ENCODE assay signal across 9 cellular contexts in the genomic region with DNA sequence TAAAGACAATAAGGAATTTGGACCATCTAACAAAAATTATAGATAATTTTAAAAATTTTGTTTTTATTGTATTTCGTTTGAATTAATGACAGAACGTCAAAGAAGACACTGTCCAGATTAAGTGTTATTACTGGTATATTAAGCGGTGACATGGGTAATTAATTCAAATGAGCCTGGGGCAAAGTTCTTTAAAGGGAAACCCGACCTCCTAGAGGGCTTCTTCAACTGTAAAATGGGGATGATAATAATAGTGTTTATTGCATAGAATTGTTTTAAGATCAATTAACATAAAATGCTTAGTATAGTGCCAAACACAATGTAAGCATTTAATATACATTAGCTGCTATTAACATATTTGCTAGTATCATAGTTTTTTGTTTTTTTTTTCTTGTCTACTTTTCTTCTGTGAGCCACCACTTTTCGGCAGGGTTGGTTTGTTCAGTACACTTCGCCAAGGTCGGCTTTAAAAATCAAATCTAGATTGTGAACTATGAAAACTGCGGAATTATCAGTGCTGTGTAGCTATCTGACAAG. TPM values are rescaled to one million over a fixed set of nuclear protein-coding genes. Genes with fewer than 3 reads are reported as not detected.
DNase-seq lines count a peak whose midpoint lies in the region; ATAC-seq and TF ChIP-seq lines count a peak whose summit lies in the region.
"Had no signal": no experiment of that assay in that cellular context is flagged by ENCODE, and none has a peak within 500 bp of the region (broad histone marks: within the 10 kb centered on the region; RNA-seq: fewer than 3 reads in every experiment).

No MANE protein-coding gene starts in this region.

- TF ChIP-seq EP300 in transverse colon (IDR thresholded peaks at IDR 0.05; ENCODE audit: low read depth) = no peak

- peak in 1 of 5 experiments; percentile 6 for TF ChIP-seq CTCF in transverse colon (IDR thresholded peaks at IDR 0.05)

- TF ChIP-seq POLR2A in transverse colon (IDR thresholded peaks at IDR 0.05) = no peak

- intact Hi-C loops in left colon (cut with DNase I, micrococcal nuclease) (no loop called here), transverse colon (cut with DNase I; ENCODE audit: low total_unique reads) (loop anchor here (10.0 kb wide), 1 partner anchor 1255 kb away; no protein-coding TSS in a partner anchor)

- H3K36me3 Mint-ChIP-seq in activated naive CD4-positive, alpha-beta T cell treated with anti-CD3 and anti-CD28 coated beads, Interleukin-2, amount 50 U/mL, for 72 hours = peaks cover 12 to 33% of the 10 kb centered on the region in 2 donors

- H3K27ac Mint-ChIP-seq in activated naive CD4-positive, alpha-beta T cell treated with anti-CD3 and anti-CD28 coated beads, Interleukin-2, amount 50 U/mL, for 72 hours = peak overlapping the region; percentile 96 to 97

- DNase-seq in ELR (ENCODE audit: low read depth) = peak; percentile 38
- no peak for DNase-seq in activated naive CD4-positive, alpha-beta T cell treated with anti-CD3 and anti-CD28 coated beads, Interleukin-2, amount 50 U/mL, for 72 hours (ENCODE audit: low spot score in 2 of 2)
- DNase-seq in left colon = no peak
- DNase-seq in transverse colon = no peak
- DNase-seq in Ammon's horn (ENCODE audit: low spot score) = no peak
- DNase-seq in dermis blood vessel endothelial cell = no peak

- no peaks in the 10 kb centered on the region for H3K9me3 ChIP-seq in HUES64 (ENCODE audit: insufficient read depth, low read depth, low read length)
- H3K9me3 ChIP-seq in transverse colon = no peaks in the 10 kb centered on the region

- H3K27ac ChIP-seq in HUES64 (ENCODE audit: low read depth, low read length) = peak overlapping the region; percentile 94
- H3K27ac ChIP-seq in transverse colon = peak overlapping the region; percentile 93 to 95 (median 94)

- peak overlapping the region; percentile 96 for H3K4me3 ChIP-seq in HUES64 (ENCODE audit: low read length)
- peak overlapping the region; percentile 50 to 68 (median 63) for H3K4me3 ChIP-seq in transverse colon

- ATAC-seq in activated naive CD4-positive, alpha-beta T cell treated with anti-CD3 and anti-CD28 coated beads, Interleukin-2, amount 50 U/mL, for 72 hours = no peak
- ATAC-seq in left colon = peak; percentile 8
- ATAC-seq in HG02852 (IDR thresholded peaks at IDR 0.05; ENCODE audit: unreplicated experiment) = no peak

- 40% methylated on average over 8 of the region's 8 CpGs for WGBS in HUES64
- 24 to 27% methylated on average over 8 of the region's 8 CpGs for WGBS in transverse colon (ENCODE audit: low coverage in 1 of 2), 2 donors

- in situ Hi-C loops in transverse colon (cut with MboI; ENCODE audit: low pct_ligation_motif_present in 1 of 4, low pct_unique_long_range_greater_than_20kb in 1 of 4, low sequenced_read_pairs in 3 of 4) = no loop called here

- H3K4me1 ChIP-seq in HUES64 (ENCODE audit: insufficient read depth, low read length) = peaks cover 12% of the 10 kb centered on the region; the same call in 1 of the 2 replicates
- H3K4me1 ChIP-seq in transverse colon = peaks cover 6 to 28% (median 13%) of the 10 kb centered on the region in 4 donors

- H3K9ac ChIP-seq in HUES64 (ENCODE audit: low read depth, low read length) = peak overlapping the region; percentile 85

- peaks cover 0 to 5% of the 10 kb centered on the region in 2 donors for H3K9me3 Mint-ChIP-seq in activated naive CD4-positive, alpha-beta T cell treated with anti-CD3 and anti-CD28 coated beads, Interleukin-2, amount 50 U/mL, for 72 hours

- no peaks in the 10 kb centered on the region for H3K27me3 ChIP-seq in HUES64 (ENCODE audit: insufficient read depth, low read length)
- peaks cover 5% of the 10 kb centered on the region for H3K27me3 ChIP-seq in transverse colon

- peaks cover 8% of the 10 kb centered on the region for H3K36me3 ChIP-seq in HUES64 (ENCODE audit: insufficient read depth, low read length)
- H3K36me3 ChIP-seq in transverse colon = no peaks in the 10 kb centered on the region

RNA-seq across cellular contexts. Expression of a gene that starts 0.5 kb away (rescaled TPM):
- 38.0 TPM for polyA plus RNA-seq in HUES64 (2013, experiment 1 of 2)
- 32.6 TPM for polyA plus RNA-seq in HUES64 (2013, experiment 2 of 2)
- 10 to 100 TPM; 52.3 to 58.9 TPM for total RNA-seq in activated naive CD4-positive, alpha-beta T cell treated with anti-CD3 and anti-CD28 coated beads, Interleukin-2, amount 50 U/mL, for 72 hours
- total RNA-seq in left colon = 10 to 100 TPM; 50.3 to 58.1 TPM
- 10 to 100 TPM; 13.5 to 58.1 (median 39.6) TPM for total RNA-seq in transverse colon
- 50.2 and 82.5 TPM in 2 replicates for total RNA-seq in dermis blood vessel endothelial cell

RNA-seq across cellular contexts. Expression of a gene that starts 3.8 kb away (rescaled TPM):
- polyA plus RNA-seq in HUES64 (2013, experiment 1 of 2) = not detected
- not detected for polyA plus RNA-seq in HUES64 (2013, experiment 2 of 2)
- total RNA-seq in activated naive CD4-positive, alpha-beta T cell treated with anti-CD3 and anti-CD28 coated beads, Interleukin-2, amount 50 U/mL, for 72 hours = under 1 TPM in 1 of 2 donors, not detected in 1; 0.02 TPM
- total RNA-seq in left colon (not detected), transverse colon (not detected), dermis blood vessel endothelial cell (not detected in 2 replicates)
- total RNA-seq: activated CD8-positive, alpha-beta memory T cell treated with anti-CD3 and anti-CD28 coated beads for 36 hours had no signal
